Comparison of ENCODE assay signal across 12 cellular contexts in the genomic region with DNA sequence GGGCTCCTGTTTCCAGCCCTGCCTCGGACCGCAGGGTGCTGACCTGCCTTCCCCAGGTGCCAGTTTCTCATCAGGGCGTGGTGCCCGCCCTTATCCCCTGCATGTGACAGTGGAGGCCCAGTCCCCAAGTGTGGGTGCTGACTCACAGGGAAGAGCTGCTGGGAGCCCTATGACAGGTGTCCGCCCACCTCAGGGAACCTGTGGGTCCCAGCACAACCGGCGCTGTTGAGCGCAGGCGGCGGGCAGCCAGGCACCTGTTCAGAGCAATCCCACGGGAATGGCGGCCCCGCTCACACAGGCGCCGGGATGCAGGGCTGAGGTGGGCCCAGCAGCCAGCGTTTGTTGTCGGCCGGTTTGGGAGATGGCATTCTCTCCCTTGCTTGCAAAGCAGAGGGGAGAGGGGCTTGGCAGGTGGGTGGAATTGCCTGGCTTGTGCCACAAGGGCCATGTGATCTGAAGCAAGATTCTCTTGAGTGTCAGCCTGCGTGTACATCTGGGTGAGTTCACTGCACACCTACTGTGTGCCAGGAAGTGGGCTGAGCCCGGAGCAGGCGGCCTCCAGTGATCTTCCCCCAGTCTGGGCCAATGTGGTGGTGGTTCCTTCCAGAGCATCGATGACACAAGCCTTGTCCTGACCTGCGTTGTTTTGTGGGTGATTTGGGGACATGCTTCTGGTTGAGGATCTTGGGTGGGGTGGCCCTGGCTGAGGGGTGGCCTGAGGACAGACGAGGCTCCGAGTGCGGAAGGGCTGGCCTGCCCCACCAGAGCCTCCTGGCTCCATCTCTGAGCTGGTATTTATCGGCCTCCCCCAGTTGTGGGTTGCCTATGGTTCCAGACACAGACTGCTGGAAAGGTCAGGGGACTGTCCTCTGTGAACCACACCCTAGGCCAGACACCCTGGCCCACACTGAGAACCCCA. TPM values are rescaled to one million over a fixed set of nuclear protein-coding genes. Genes with fewer than 3 reads are reported as not detected.
DNase-seq lines count a peak whose midpoint lies in the region; ATAC-seq and TF ChIP-seq lines count a peak whose summit lies in the region.
"Had no signal": no experiment of that assay in that cellular context is flagged by ENCODE, and none has a peak within 500 bp of the region (broad histone marks: within the 10 kb centered on the region; RNA-seq: fewer than 3 reads in every experiment).

No MANE protein-coding gene starts in this region.

- H3K9me3 ChIP-seq in breast epithelium (no peaks in the 10 kb centered on the region), OCI-LY7 (ENCODE audit: low read length) (no peaks in the 10 kb centered on the region)
- H3K9me3 ChIP-seq: esophagus muscularis mucosa had no signal

- no peaks in the 10 kb centered on the region for H3K9me2 ChIP-seq in OCI-LY7 (ENCODE audit: insufficient read depth, low read length)

- no peaks in the 10 kb centered on the region for H3K27me3 ChIP-seq in breast epithelium
- H3K27me3 ChIP-seq: esophagus muscularis mucosa had no signal

- no peaks in the 10 kb centered on the region for H3K79me2 ChIP-seq in OCI-LY7 (ENCODE audit: insufficient read depth, low read depth, low read length)

- no peak overlapping the region for H3K4me3 Mint-ChIP-seq in MCF 10A (ENCODE audit: unreplicated experiment)
- H3K4me3 Mint-ChIP-seq in brain, result peak overlapping the region; percentile 33 to 90 (median 71)
- peak overlapping the region; percentile 47 to 92 (median 68) for H3K4me3 Mint-ChIP-seq in naive B cell
- H3K4me3 Mint-ChIP-seq: HFFc6 had no signal

- TF ChIP-seq CTCF in MCF 10A (IDR thresholded peaks at IDR 0.05; ENCODE audit: unreplicated experiment) (no peak), breast epithelium (IDR thresholded peaks at IDR 0.05) (no peak), brain (conservative IDR thresholded peaks at IDR 0.05) (no peak), OCI-LY7 (conservative IDR thresholded peaks at IDR 0.05; ENCODE audit: low read length) (no peak)

- no peaks in the 10 kb centered on the region for H4K20me1 ChIP-seq in OCI-LY7 (ENCODE audit: insufficient read depth, low read length)

- H3K4me2 ChIP-seq in OCI-LY7 (ENCODE audit: low read length), result no peak overlapping the region

- CTCF ChIA-PET in MCF 10A (lab: Yijun Ruan, JAX), result interaction anchor here (0.5 to 2.4 kb wide), 5 partner anchors 19 to 59 kb away, joined by 3 to 9 read pairs (median 5); no protein-coding TSS in a partner anchor
- CTCF ChIA-PET in OCI-LY7 (lab: Charles Lee; ENCODE audit: unreplicated experiment), result no interaction called here

- H3K36me3 Mint-ChIP-seq in MCF 10A (ENCODE audit: insufficient read depth, unreplicated experiment), result no peaks in the 10 kb centered on the region
- H3K36me3 Mint-ChIP-seq in brain, result no peaks in the 10 kb centered on the region
- H3K36me3 Mint-ChIP-seq in naive B cell, result no peaks in the 10 kb centered on the region

- H3K4me1 Mint-ChIP-seq in MCF 10A (ENCODE audit: insufficient read depth, unreplicated experiment) (no peaks in the 10 kb centered on the region), brain (peaks cover 42% of the 10 kb centered on the region), naive B cell (peaks cover 40 to 64% (median 52%) of the 10 kb centered on the region in 3 donors)

- intact Hi-C loops in MCF 10A (cut with micrococcal nuclease), result no loop called here
- intact Hi-C loops in breast epithelium (cut with DNase I; ENCODE audit: low total_unique reads), result no loop called here
- intact Hi-C loops in OCI-LY7 (cut with micrococcal nuclease; ENCODE audit: unreplicated experiment), result no loop called here

- no peaks in the 10 kb centered on the region for H3K36me3 ChIP-seq in breast epithelium
- H3K36me3 ChIP-seq in urinary bladder (ENCODE audit: insufficient read depth), result no peaks in the 10 kb centered on the region
- no peaks in the 10 kb centered on the region for H3K36me3 ChIP-seq in OCI-LY7 (ENCODE audit: insufficient read depth, low read length)

- H3K27ac Mint-ChIP-seq in MCF 10A (ENCODE audit: low read depth, unreplicated experiment), result peak overlapping the region; percentile 69
- H3K27ac Mint-ChIP-seq in brain, result peak overlapping the region in 3 of 5 experiments; percentile 38 to 87 (median 80)
- H3K27ac Mint-ChIP-seq in naive B cell, result peak overlapping the region in 4 of 6 donors; percentile 47 to 95 (median 71)
- H3K27ac Mint-ChIP-seq: HFFc6 had no signal

- ATAC-seq in naive B cell (ENCODE audit: low read depth in 2 of 2), result no peak

- H3K4me1 ChIP-seq in breast epithelium, result peaks cover 9 to 10% of the 10 kb centered on the region in 2 donors
- no peaks in the 10 kb centered on the region for H3K4me1 ChIP-seq in urinary bladder (ENCODE audit: insufficient read depth)
- H3K4me1 ChIP-seq in OCI-LY7 (ENCODE audit: insufficient read depth, low read length, poor library complexity, severe bottlenecking), result peaks cover 9% of the 10 kb centered on the region

- POLR2A ChIA-PET in MCF 10A (lab: Yijun Ruan, JAX), result interaction anchor here (2.6 kb wide), 1 partner anchor 19 kb away, joined by 17 read pairs; no protein-coding TSS in a partner anchor
- POLR2A ChIA-PET in OCI-LY7 (lab: Charles Lee), result no interaction called here

- BruUV-seq in MCF 10A (replicated peaks; lab: Mats Ljungman, UMichigan) (no TSS peak), OCI-LY7 (replicated peaks; lab: Mats Ljungman, UMichigan) (no TSS peak)

- peak overlapping the region in 1 of 2 donors; percentile 64 for H3K27ac ChIP-seq in breast epithelium
- peak overlapping the region; percentile 54 for H3K27ac ChIP-seq in urinary bladder (ENCODE audit: low read depth)
- H3K27ac ChIP-seq in OCI-LY7 (ENCODE audit: low read depth, low read length, poor library complexity, severe bottlenecking), result no peak overlapping the region

- H3K9me3 Mint-ChIP-seq in MCF 10A (ENCODE audit: unreplicated experiment) (no peaks in the 10 kb centered on the region), brain (no peaks in the 10 kb centered on the region), naive B cell (no peaks in the 10 kb centered on the region)
- H3K9me3 Mint-ChIP-seq: HFFc6 had no signal

- TF ChIP-seq POLR2A in breast epithelium (IDR thresholded peaks at IDR 0.05), result no peak

- DNase-seq in MCF 10A (ENCODE audit: unreplicated experiment) (no peak), breast epithelium (ENCODE audit: low spot score in 2 of 2) (no peak), naive B cell (no peak), cerebellar nuclear complex (lab: John Stamatoyannopoulos, UW) (no peak), OCI-LY7 (ENCODE audit: low spot score) (no peak), NCI-H446 treated with DMSO at 0.1 percent for 48 hours (lab: John Stamatoyannopoulos, UW) (no peak)
- DNase-seq: activated CD8-positive, alpha-beta memory T cell treated with anti-CD3 and anti-CD28 coated beads, Interleukin-2, amount 50 U/mL, for 4 hours; HFFc6; MM.1S had no signal

- H3K4me3 ChIP-seq in breast epithelium, result no peak overlapping the region
- no peak overlapping the region for H3K4me3 ChIP-seq in urinary bladder (ENCODE audit: low read depth, low read length)
- H3K4me3 ChIP-seq in OCI-LY7 (ENCODE audit: low read depth, low read length, poor library complexity, severe bottlenecking), result no peak overlapping the region

- H3K27me3 Mint-ChIP-seq in MCF 10A (ENCODE audit: insufficient read depth, unreplicated experiment) (no peaks in the 10 kb centered on the region), brain (peaks cover 3% of the 10 kb centered on the region), naive B cell (no peaks in the 10 kb centered on the region)

- 91% methylated on average over 27 of the region's 27 CpGs for WGBS in urinary bladder

- H2AFZ ChIP-seq in OCI-LY7 (ENCODE audit: low read length), result no peak overlapping the region

RNA-seq across cellular contexts. Expression of a gene that starts 2.4 kb away (rescaled TPM):
- total RNA-seq in MCF 10A (2022) (10.0 and 13.0 TPM in 2 replicates), breast epithelium (10 to 100 TPM; 10.7 to 15.5 (median 13.4) TPM), urinary bladder (6.8 TPM), OCI-LY7 (2022) (9.4 and 10.6 TPM in 2 replicates)
- polyA plus RNA-seq in brain (ENCODE audit: insufficient read depth, low read depth, low replicate concordance) (16.0 TPM), naive B cell (ENCODE audit: low read depth in 6 of 6) (10 to 100 TPM in 1 of 6 donors, 1 to 10 TPM in 5; 3.3 to 10.3 (median 6.2) TPM), urinary bladder (16.6 TPM)
- total RNA-seq in OCI-LY7 (2014; rRNA removed; shearing (Covaris generic)), result 4.6 and 5.9 TPM in 2 replicates
